ENCODE assay signal across 23 cellular contexts in genomic region chr1:57959727-57960300, GRCh38.
"Had no signal": no experiment of that assay in that cellular context is flagged by ENCODE, and none has a peak within 500 bp of the region (broad histone marks: within the 10 kb centered on the region; RNA-seq: fewer than 3 reads in every experiment).

No MANE protein-coding gene starts in this region.

- H3K27ac ChIP-seq: body of pancreas, coronary artery, neural progenitor cell, ovary, sigmoid colon, thoracic aorta, upper lobe of left lung had no signal

- H3K36me3 ChIP-seq: neural progenitor cell, ovary, sigmoid colon, thoracic aorta, upper lobe of left lung had no signal

- H3K9me3 ChIP-seq: body of pancreas, mucosa of descending colon, ovary, sigmoid colon, thoracic aorta, upper lobe of left lung had no signal

- ATAC-seq: activated CD8-positive, alpha-beta memory T cell treated with anti-CD3 and anti-CD28 coated beads, Interleukin-2, amount 10 ng/mL, durations not matched to agents 7 days and 5 days; activated T-helper 17 cell treated with anti-CD3 and anti-CD28 coated beads, Interleukin-2, amount 50 U/mL, for 72 hours; body of pancreas; left ventricle myocardium superior; mucosa of descending colon; stimulated activated effector memory CD8-positive, alpha-beta T cell treated with anti-CD3 and anti-CD28 coated beads, Interleukin-12 subunit alpha, Interleukin-12 subunit beta, amount 100 ng/mL, for 72 hours had no signal

- H3K27me3 ChIP-seq: body of pancreas, neural progenitor cell, ovary, sigmoid colon, upper lobe of left lung had no signal

- DNase-seq: activated B cell treated with CpG ODN at 0.5 μM for 24 hours; activated CD4-positive, alpha-beta memory T cell treated with anti-CD3 and anti-CD28 coated beads, Interleukin-2, amount 10 ng/mL, durations not matched to agents 7 days and 5 days; activated CD4-positive, alpha-beta T cell treated with anti-CD3 and anti-CD28 coated beads for 48 hours; activated CD8-positive, alpha-beta memory T cell treated with anti-CD3 and anti-CD28 coated beads, Interleukin-2, amount 10 ng/mL, durations not matched to agents 7 days and 5 days; activated naive CD4-positive, alpha-beta T cell; activated naive CD8-positive, alpha-beta T cell treated with anti-CD3 and anti-CD28 coated beads for 36 hours; activated T-cell treated with anti-CD3 and anti-CD28 coated beads, Interleukin-2, amount 50 U/mL, for 1 hour; amniotic stem cell; body of pancreas; effector CD4-positive, alpha-beta T cell; kidney glomerular epithelial cell; left ventricle myocardium superior; mucosa of descending colon; naive B cell; ovary; sigmoid colon; stimulated activated CD4-positive, alpha-beta T cell treated with anti-CD3 and anti-CD28 coated beads, Interleukin-4, amount 100 ng/mL, for 24 hours; upper lobe of left lung had no signal

- H3K4me1 ChIP-seq: body of pancreas, neural progenitor cell, upper lobe of left lung had no signal

- H3K4me3 ChIP-seq: body of pancreas, coronary artery, mucosa of descending colon, neural progenitor cell, ovary, sigmoid colon, thoracic aorta, upper lobe of left lung had no signal
